2 cellular contexts compared by ENCODE assay signal in the genomic region with DNA sequence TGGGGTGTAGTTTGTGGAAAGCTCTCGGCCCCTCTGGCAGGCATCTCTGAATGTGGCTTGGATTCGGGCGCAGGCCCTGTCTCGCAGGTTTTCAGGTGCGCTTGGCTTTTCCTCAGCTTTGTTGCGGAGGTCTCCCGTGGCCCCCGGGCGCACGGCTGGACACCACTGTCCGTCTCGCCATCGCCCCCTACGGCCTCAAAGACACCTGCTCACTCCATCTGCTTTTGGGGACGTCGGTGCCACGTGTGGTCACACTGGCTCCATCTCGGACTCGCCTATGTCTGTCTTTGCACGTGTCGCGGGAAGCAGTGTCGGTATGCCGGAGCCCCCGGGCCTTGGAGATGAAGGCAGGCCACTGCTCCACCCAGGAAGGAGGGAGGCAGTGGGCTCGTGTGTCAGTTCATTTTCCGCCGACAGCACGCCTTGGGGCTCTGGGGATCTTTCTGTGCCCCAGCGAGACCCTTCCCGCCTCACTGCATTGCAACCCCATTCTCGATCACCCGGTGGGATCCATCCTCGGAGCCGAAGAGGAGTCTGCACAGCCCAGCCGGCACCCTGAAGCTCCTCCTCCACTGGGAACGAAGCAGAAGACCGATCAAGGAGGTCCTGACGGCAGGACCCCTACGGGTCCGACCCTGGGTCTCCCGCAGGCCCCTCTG.
TF ChIP-seq lines count a peak whose summit lies in the region.

No MANE protein-coding gene starts in this region.

TF ChIP-seq in liver, 16 proteins besides CTCF, POLR2A, EP300 and RAD21:
- TF ChIP-seq REST (IDR thresholded peaks at IDR 0.05) = no peak
- TF ChIP-seq HNF4A (conservative IDR thresholded peaks at IDR 0.05) = no peak
- no peak for TF ChIP-seq GABPA (IDR thresholded peaks at IDR 0.05 in 1 of 2, conservative IDR thresholded peaks at IDR 0.05 in 1 of 2)
- no peak for TF ChIP-seq RXRA (IDR thresholded peaks at IDR 0.05)
- no peak for TF ChIP-seq FOXA2 (IDR thresholded peaks at IDR 0.05)
- TF ChIP-seq YY1 (IDR thresholded peaks at IDR 0.05) = no peak
- no peak for TF ChIP-seq EGR1 (IDR thresholded peaks at IDR 0.05; ENCODE audit: low read depth in 2 of 2)
- no peak for TF ChIP-seq HNF4G (IDR thresholded peaks at IDR 0.05)
- TF ChIP-seq NR2F2 (IDR thresholded peaks at IDR 0.05) = no peak
- no peak for TF ChIP-seq ATF3 (IDR thresholded peaks at IDR 0.05)
- TF ChIP-seq FOXA1 (IDR thresholded peaks at IDR 0.05) = no peak
- no peak for TF ChIP-seq TAF1 (conservative IDR thresholded peaks at IDR 0.05)
- TF ChIP-seq ZBTB33 (IDR thresholded peaks at IDR 0.05) = no peak
- no peak for TF ChIP-seq SP1 (IDR thresholded peaks at IDR 0.05)
- TF ChIP-seq, protein P1, sequence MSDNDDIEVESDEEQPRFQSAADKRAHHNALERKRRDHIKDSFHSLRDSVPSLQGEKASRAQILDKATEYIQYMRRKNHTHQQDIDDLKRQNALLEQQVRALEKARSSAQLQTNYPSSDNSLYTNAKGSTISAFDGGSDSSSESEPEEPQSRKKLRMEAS (IDR thresholded peaks at IDR 0.05) = no peak
- TF ChIP-seq JUND (IDR thresholded peaks at IDR 0.05) = no peak
TF ChIP-seq in liver: peak in this region for 0.

TF ChIP-seq in HepG2, 621 proteins besides CTCF, POLR2A, EP300 and RAD21:
- TF ChIP-seq HNRNPLL (IDR thresholded peaks at IDR 0.05; ENCODE audit: low read depth, low read length, poor library complexity, severe bottlenecking) (no peak), ZNF749 (CRISPR knock-in tag; IDR thresholded peaks at IDR 0.05; ENCODE audit: borderline replicate concordance) (no peak)
